Comparison of ENCODE assay signal across 25 cellular contexts in genomic region chr18:23879966-23880565, GRCh38.
"Had no signal": no experiment of that assay in that cellular context is flagged by ENCODE, and none has a peak within 500 bp of the region (broad histone marks: within the 10 kb centered on the region; RNA-seq: fewer than 3 reads in every experiment).

No MANE protein-coding gene starts in this region.

- H3K9me3 ChIP-seq: esophagus squamous epithelium, gastroesophageal sphincter, heart left ventricle, left lung, lower lobe of right lung had no signal

- H3K4me3 ChIP-seq: coronary artery, dorsolateral prefrontal cortex, esophagus squamous epithelium, gastroesophageal sphincter, heart left ventricle, hepatocyte, left lung, lower lobe of right lung had no signal

- DNase-seq: dermis blood vessel endothelial cell; dorsolateral prefrontal cortex; effector CD4-positive, alpha-beta T cell; effector memory CD4-positive, alpha-beta T cell; erythroblast; esophagus squamous epithelium; foreskin fibroblast; heart left ventricle; hypothalamus; immature natural killer cell; islet precursor cell; left cardiac atrium; left lung; left ventricle myocardium superior; lower lobe of right lung; mesendoderm; midbrain; naive thymus-derived CD4-positive, alpha-beta T cell had no signal

- FAIRE-seq: colon, endothelial cell of umbilical vein, frontal cortex had no signal

- H3K27ac ChIP-seq: coronary artery, dorsolateral prefrontal cortex, gastroesophageal sphincter, heart left ventricle, hepatocyte, left lung, lower lobe of right lung had no signal

- H3K4me2 ChIP-seq: hepatocyte had no signal

- H2AFZ ChIP-seq: hepatocyte had no signal

- ATAC-seq: esophagus mucosa; gastroesophageal sphincter; heart left ventricle; left cardiac atrium; left lung; left ventricle myocardium superior; lower lobe of right lung; naive thymus-derived CD4-positive, alpha-beta T cell had no signal

- H3K79me2 ChIP-seq: hepatocyte had no signal

- H3K36me3 ChIP-seq: left lung had no signal

- H3K27me3 ChIP-seq: dorsolateral prefrontal cortex, esophagus squamous epithelium, gastroesophageal sphincter, heart left ventricle, hepatocyte, left lung had no signal
